8 cellular contexts compared by ENCODE assay signal in the genomic region with DNA sequence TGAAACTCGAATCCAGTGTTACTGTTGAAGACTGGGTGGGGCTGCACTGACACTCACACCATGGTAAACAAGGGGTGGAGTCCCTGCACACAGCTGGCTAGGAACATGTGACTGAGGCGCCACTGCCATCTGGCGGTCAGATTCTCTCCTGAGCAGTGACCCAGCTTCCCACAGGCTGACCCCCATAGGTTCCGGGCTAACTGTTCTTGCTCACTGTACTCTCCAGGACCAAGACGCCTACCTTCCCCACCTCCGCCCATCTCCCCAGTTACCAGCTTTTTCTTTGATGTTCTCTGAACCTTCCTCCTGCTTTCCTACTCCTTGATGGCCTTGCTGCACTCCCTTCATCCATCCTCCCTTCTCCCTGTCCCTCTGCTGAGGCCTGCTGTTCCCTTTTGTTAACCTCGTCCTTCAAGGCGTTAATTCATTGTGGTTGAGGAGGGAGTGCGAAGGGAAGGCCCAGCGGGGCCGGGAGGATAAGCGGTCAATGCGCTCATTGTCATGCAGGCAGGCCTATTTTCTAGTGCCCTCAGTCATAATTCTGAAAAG.
DNase-seq lines count a peak whose midpoint lies in the region; ATAC-seq and FAIRE-seq lines count a peak whose summit lies in the region.

No MANE protein-coding gene starts in this region.

- WGBS in ectodermal cell, 2 experiments, result 1 to 2% methylated on average over 13 of the region's 13 CpGs

- DNase-seq in Ammon's horn (ENCODE audit: low spot score) (peak; percentile 91), GM19239 (ENCODE audit: insufficient read length, low spot score) (peak; percentile 37), NCI-H510A (lab: John Stamatoyannopoulos, UW) (peak; percentile 24), lung microvascular endothelial cell (ENCODE audit: low read depth in 2 of 2) (peak; percentile 65 to 79)
- DNase-seq in activated CD4-positive, alpha-beta T cell treated with anti-CD3 and anti-CD28 coated beads, Interleukin-2, amount 50 U/mL, for 1 hour, result peak; percentile 38
- peak; percentile 28 for DNase-seq in stimulated activated CD8-positive, alpha-beta memory T cell treated with anti-CD3 and anti-CD28 coated beads, Interleukin-12 subunit alpha, Interleukin-12 subunit beta, amount 100 ng/mL, for 4 hours (ENCODE audit: low read depth)

- H3K4me1 ChIP-seq in ectodermal cell (ENCODE audit: control insufficient read depth, insufficient read depth, low read length), result peaks cover 10% of the 10 kb centered on the region

- H3K9me3 ChIP-seq in ectodermal cell (ENCODE audit: control insufficient read depth, low read length), result no peaks in the 10 kb centered on the region

- no peaks in the 10 kb centered on the region for H3K27me3 ChIP-seq in ectodermal cell (ENCODE audit: control insufficient read depth, insufficient read depth, low read length, poor library complexity, severe bottlenecking)

- peak overlapping the region; percentile 78 for H3K27ac ChIP-seq in ectodermal cell (ENCODE audit: insufficient read depth, low read depth, low read length, poor library complexity, severe bottlenecking)

- peak; percentile 97 for FAIRE-seq in GM19239 (lab: Jason Lieb, UNC)

- no peak overlapping the region for H3K4me3 ChIP-seq in ectodermal cell (ENCODE audit: insufficient read depth, low read depth, low read length)

- no peaks in the 10 kb centered on the region for H3K36me3 ChIP-seq in ectodermal cell (ENCODE audit: control insufficient read depth, insufficient read depth, low read length)

- peak; percentile 99 for ATAC-seq in HG03354 (IDR thresholded peaks at IDR 0.05; ENCODE audit: poor library complexity, severe bottlenecking, unreplicated experiment)

Comparison
In these comparisons a context has a peak if more than half of its experiments do, and no peak if none do; other contexts are left out.
1. DNase-seq: peak in every context shown above with its lines; median percentile 91 in Ammon's horn; 72 in lung microvascular endothelial cell; 38 in activated CD4-positive, alpha-beta T cell treated with anti-CD3 and anti-CD28 coated beads, Interleukin-2, amount 50 U/mL, for 1 hour; 37 in GM19239; 28 in stimulated activated CD8-positive, alpha-beta memory T cell treated with anti-CD3 and anti-CD28 coated beads, Interleukin-12 subunit alpha, Interleukin-12 subunit beta, amount 100 ng/mL, for 4 hours; 24 in NCI-H510A.